ENCODE assay signal across 20 cellular contexts in the genomic region with DNA sequence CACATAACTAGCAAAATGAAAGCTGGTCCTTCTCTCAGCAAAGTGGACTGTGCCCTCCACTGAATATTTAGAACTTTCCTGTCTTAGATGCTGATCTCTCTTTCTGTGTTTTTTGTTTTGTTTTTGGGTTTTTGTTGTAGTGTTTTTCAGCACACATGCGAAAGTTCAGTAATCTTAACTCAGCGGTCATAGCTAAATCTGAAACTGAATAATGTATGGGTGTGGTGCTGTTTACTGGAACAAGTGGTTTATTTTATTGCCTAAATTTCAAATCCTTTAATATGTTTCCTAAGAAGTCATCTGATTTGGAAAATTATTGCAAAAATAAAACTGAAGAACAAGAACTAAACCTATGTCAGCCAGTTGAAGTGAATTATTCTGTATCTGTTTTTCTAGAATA.
DNase-seq lines count a peak whose midpoint lies in the region; TF ChIP-seq lines count a peak whose summit lies in the region.
"Had no signal": no experiment of that assay in that cellular context is flagged by ENCODE, and none has a peak within 500 bp of the region (broad histone marks: within the 10 kb centered on the region; RNA-seq: fewer than 3 reads in every experiment).

No MANE protein-coding gene starts in this region.

- H3K79me2 ChIP-seq in mammary epithelial cell (ENCODE audit: insufficient read depth, low read length): no peaks in the 10 kb centered on the region

- no peak overlapping the region for H3K4me2 ChIP-seq in mammary epithelial cell (ENCODE audit: insufficient read depth, low read depth, low read length)

- TF ChIP-seq CTCF in MCF 10A (IDR thresholded peaks at IDR 0.05; ENCODE audit: unreplicated experiment) (no peak), mammary epithelial cell (conservative IDR thresholded peaks at IDR 0.05 in 1 of 2, IDR thresholded peaks at IDR 0.05 in 1 of 2; ENCODE audit: extremely low read depth in 1 of 2, insufficient read depth in 1 of 2, low read depth in 1 of 2, low read length in 2 of 2) (no peak), fibroblast of the aortic adventitia (IDR thresholded peaks at IDR 0.05; ENCODE audit: insufficient read depth, low read length) (no peak), osteocyte (IDR thresholded peaks at IDR 0.05) (no peak), colonic mucosa (IDR thresholded peaks at IDR 0.05) (no peak)

- H3K27me3 ChIP-seq in mammary epithelial cell (ENCODE audit: insufficient read depth, low read length) (no peaks in the 10 kb centered on the region), H7 (ENCODE audit: control insufficient read depth, insufficient read depth, low read length) (no peaks in the 10 kb centered on the region), colonic mucosa (no peaks in the 10 kb centered on the region)
- H3K27me3 ChIP-seq: BE2C had no signal

- H3K27me3 Mint-ChIP-seq in MCF 10A (ENCODE audit: insufficient read depth, unreplicated experiment) (no peaks in the 10 kb centered on the region), osteocyte (ENCODE audit: unreplicated experiment) (no peaks in the 10 kb centered on the region)

- POLR2A ChIA-PET in MCF 10A (lab: Yijun Ruan, JAX): interaction anchor here (0.6 to 17.4 kb wide), 7 partner anchors 12 to 159 kb away, joined by 3 to 655 read pairs (median 4); a partner anchor contains a TSS

- H3K4me3 Mint-ChIP-seq in MCF 10A (ENCODE audit: unreplicated experiment) (no peak overlapping the region), osteocyte (ENCODE audit: unreplicated experiment) (no peak overlapping the region)
- H3K4me3 Mint-ChIP-seq: CD8-positive, alpha-beta T cell; H9 had no signal

- in situ Hi-C loops in mammary epithelial cell (cut with MboI; ENCODE audit: low sequenced_read_pairs in 2 of 2): no loop called here

- 100% methylated on average over 2 of the region's 2 CpGs for WGBS in mammary epithelial cell (ENCODE audit: low coverage, missing lambda C conversion rate)

- BruUV-seq in MCF 10A (replicated peaks; lab: Mats Ljungman, UMichigan): no TSS peak
- no TSS peak for BruUV-seq in mammary epithelial cell (replicated peaks; lab: Mats Ljungman, UMichigan)

- DNase-seq in MCF 10A (ENCODE audit: unreplicated experiment): no peak
- no peak for DNase-seq in mammary epithelial cell
- DNase-seq in fibroblast of the aortic adventitia (ENCODE audit: low read depth): peak; percentile 7
- DNase-seq in osteocyte (ENCODE audit: extremely low spot score, unreplicated experiment): no peak
- DNase-seq in posterior cingulate gyrus: no peak
- DNase-seq in H7: no peak
- no peak for DNase-seq in colonic mucosa
- DNase-seq in GM19238 (ENCODE audit: insufficient read length, low spot score): no peak
- DNase-seq: BE2C; CD8-positive, alpha-beta T cell; DMS79; H9; MV-4-11; NCI-H1417 treated with DMSO at 0.1 percent for 48 hours; NCI-H2029; NCI-H2171; NCI-H446; PC-3 had no signal

- H3K36me3 ChIP-seq in mammary epithelial cell (ENCODE audit: insufficient read depth, low read length): no peaks in the 10 kb centered on the region
- H3K36me3 ChIP-seq in H7 (replicated peaks; ENCODE audit: control insufficient read depth, insufficient read depth, low read length): no peaks in the 10 kb centered on the region
- H3K36me3 ChIP-seq in colonic mucosa: no peaks in the 10 kb centered on the region
- H3K36me3 ChIP-seq: BE2C had no signal

- H2AFZ ChIP-seq in mammary epithelial cell (ENCODE audit: low read depth, low read length): no peak overlapping the region

- peaks cover 56% of the 10 kb centered on the region for H3K4me1 Mint-ChIP-seq in MCF 10A (ENCODE audit: insufficient read depth, unreplicated experiment)
- peaks cover 58% of the 10 kb centered on the region for H3K4me1 Mint-ChIP-seq in osteocyte (ENCODE audit: unreplicated experiment)

- H3K36me3 Mint-ChIP-seq in MCF 10A (ENCODE audit: insufficient read depth, unreplicated experiment) (no peaks in the 10 kb centered on the region), osteocyte (ENCODE audit: unreplicated experiment) (no peaks in the 10 kb centered on the region)
- H3K36me3 Mint-ChIP-seq: CD8-positive, alpha-beta T cell had no signal

- H3K9me3 ChIP-seq in mammary epithelial cell (replicated peaks; ENCODE audit: insufficient read depth, low read length) (no peaks in the 10 kb centered on the region), colonic mucosa (no peaks in the 10 kb centered on the region)
- H3K9me3 ChIP-seq: BE2C had no signal

- H3K9ac ChIP-seq in mammary epithelial cell (ENCODE audit: insufficient read depth, low read length) (no peak overlapping the region), colonic mucosa (ENCODE audit: low read depth in 2 of 2, low read length in 2 of 2) (no peak overlapping the region)

- intact Hi-C loops in MCF 10A (cut with micrococcal nuclease) (no loop called here), mammary epithelial cell (cut with micrococcal nuclease) (no loop called here), posterior cingulate gyrus (cut with DNase I) (no loop called here), colonic mucosa (cut with DNase I) (no loop called here)

- H3K4me3 ChIP-seq in mammary epithelial cell (replicated peaks in 1 of 3; ENCODE audit: insufficient read depth in 1 of 3, low read depth in 2 of 3, low read length in 3 of 3): no peak overlapping the region
- H3K4me3 ChIP-seq in fibroblast of the aortic adventitia (ENCODE audit: low read depth, low read length): no peak overlapping the region
- H3K4me3 ChIP-seq in H7 (ENCODE audit: insufficient read depth, low read depth, low read length): no peak overlapping the region
- no peak overlapping the region for H3K4me3 ChIP-seq in colonic mucosa

- no peak overlapping the region for H3K27ac ChIP-seq in mammary epithelial cell (ENCODE audit: insufficient read depth, low read depth, low read length)
- no peak overlapping the region for H3K27ac ChIP-seq in colonic mucosa
- H3K27ac ChIP-seq: 22Rv1, RWPE1 had no signal

- peak overlapping the region; percentile 59 for H3K27ac Mint-ChIP-seq in MCF 10A (ENCODE audit: low read depth, unreplicated experiment)
- peak overlapping the region; percentile 2 for H3K27ac Mint-ChIP-seq in osteocyte (ENCODE audit: unreplicated experiment)
- H3K27ac Mint-ChIP-seq: CD8-positive, alpha-beta T cell; H9 had no signal

- no peaks in the 10 kb centered on the region for H4K20me1 ChIP-seq in mammary epithelial cell (ENCODE audit: insufficient read depth, low read length)

- dilution Hi-C loops in mammary epithelial cell (cut with HindIII; ENCODE audit: low sequenced_read_pairs): no loop called here

- CTCF ChIA-PET in MCF 10A (lab: Yijun Ruan, JAX) (no interaction called here), mammary epithelial cell (lab: Charles Lee; ENCODE audit: low non-redundant PET) (no interaction called here)

- H3K9me3 Mint-ChIP-seq in MCF 10A (ENCODE audit: unreplicated experiment) (peaks cover 16% of the 10 kb centered on the region), osteocyte (ENCODE audit: unreplicated experiment) (peaks cover 11% of the 10 kb centered on the region)
- H3K9me3 Mint-ChIP-seq: CD8-positive, alpha-beta T cell; H9 had no signal

- H3K4me1 ChIP-seq in mammary epithelial cell (ENCODE audit: insufficient read depth, low read length) (peaks cover 31% of the 10 kb centered on the region), colonic mucosa (no peaks in the 10 kb centered on the region)
- H3K4me1 ChIP-seq: BE2C had no signal
